In the genomic region with DNA sequence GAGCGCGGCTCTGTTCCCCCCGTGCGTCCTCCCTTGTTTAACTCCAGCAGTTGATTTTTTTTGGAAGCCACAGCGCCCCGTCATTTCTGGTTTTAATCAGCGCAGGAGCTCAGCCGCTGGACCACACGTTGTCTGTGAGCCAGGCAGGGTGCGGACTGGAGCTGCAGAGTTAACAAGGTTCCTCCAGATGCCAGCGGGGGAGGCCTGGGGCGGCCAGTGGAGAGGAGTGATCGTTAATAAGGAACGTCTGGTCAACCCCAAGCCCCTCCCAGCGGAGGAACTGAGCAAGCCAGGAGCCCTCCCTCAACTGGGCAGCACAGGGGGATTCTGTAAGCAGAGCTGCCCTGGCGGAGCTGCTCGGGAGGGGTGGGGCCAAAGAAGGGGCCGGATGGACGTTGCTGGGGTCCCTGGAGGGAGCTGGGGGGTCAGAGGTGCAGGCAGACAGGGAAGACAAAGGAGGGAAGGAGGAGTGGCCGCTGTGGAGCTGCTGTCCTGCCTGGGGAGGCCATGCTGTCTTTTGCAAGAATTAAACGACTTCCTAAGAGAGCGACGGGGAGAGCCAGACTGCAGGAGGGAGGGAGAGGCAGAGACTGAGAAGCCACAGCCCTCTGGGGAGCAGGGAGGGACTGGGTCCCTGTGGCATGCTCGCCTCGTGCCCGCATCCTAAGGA, we compare ENCODE assay signal across 13 cellular contexts.
DNase-seq lines count a peak whose midpoint lies in the region; ATAC-seq and TF ChIP-seq lines count a peak whose summit lies in the region.
"Had no signal": no experiment of that assay in that cellular context is flagged by ENCODE, and none has a peak within 500 bp of the region (broad histone marks: within the 10 kb centered on the region; RNA-seq: fewer than 3 reads in every experiment).

No MANE protein-coding gene starts in this region.

- no peak overlapping the region for H4K91ac ChIP-seq in neuronal stem cell (ENCODE audit: low read depth, low read length, poor library complexity)

- H3K14ac ChIP-seq in neuronal stem cell (ENCODE audit: low read length) = no peak overlapping the region

- H3K4ac ChIP-seq in neuronal stem cell (ENCODE audit: low read length) = peak overlapping the region; percentile 10

- TF ChIP-seq CTCF in glutamatergic neuron (IDR thresholded peaks at IDR 0.05; ENCODE audit: partially characterized antibody, unreplicated experiment) (no peak), CD14-positive monocyte (IDR thresholded peaks at IDR 0.05) (no peak)

- peak; percentile 36 for ATAC-seq in activated naive CD8-positive, alpha-beta T cell treated with anti-CD3 and anti-CD28 coated beads, Interleukin-2, amount 10 ng/mL, durations not matched to agents 7 days and 5 days (ENCODE audit: low read depth)
- no peak for ATAC-seq in HG03108 (IDR thresholded peaks at IDR 0.05; ENCODE audit: unreplicated experiment)
- ATAC-seq: activated T-cell treated with anti-CD3 and anti-CD28 coated beads, Interleukin-2, amount 50 U/mL, for 4 hours had no signal

- peak overlapping the region in 8 of 11 experiments; percentile 18 to 55 (median 48); a peak in 12 of 22 replicates for H3K9ac ChIP-seq in BLaER1 treated with 17β-estradiol and CSF1 and Interleukin-3, amounts not matched to agents 10 nM and 100 nM
- H3K9ac ChIP-seq in neuronal stem cell (ENCODE audit: low read depth, low read length, poor library complexity) = peak overlapping the region; percentile 7
- H3K9ac ChIP-seq: GM23248 had no signal

- H3K9me3 Mint-ChIP-seq in activated naive CD8-positive, alpha-beta T cell treated with anti-CD3 and anti-CD28 coated beads, Interleukin-2, amount 10 ng/mL, durations not matched to agents 7 days and 5 days = no peaks in the 10 kb centered on the region
- peaks cover 39% of the 10 kb centered on the region for H3K9me3 Mint-ChIP-seq in glutamatergic neuron (ENCODE audit: unreplicated experiment)
- H3K9me3 Mint-ChIP-seq in CD14-positive monocyte = peaks cover 0 to 2% (median 0%) of the 10 kb centered on the region in 7 donors
- H3K9me3 Mint-ChIP-seq: activated T-cell treated with anti-CD3 and anti-CD28 coated beads, Interleukin-2, amount 50 U/mL, for 4 hours had no signal

- peaks cover 7% of the 10 kb centered on the region for H3K27me3 Mint-ChIP-seq in activated naive CD8-positive, alpha-beta T cell treated with anti-CD3 and anti-CD28 coated beads, Interleukin-2, amount 10 ng/mL, durations not matched to agents 7 days and 5 days
- H3K27me3 Mint-ChIP-seq in glutamatergic neuron (ENCODE audit: unreplicated experiment) (peaks cover 29% of the 10 kb centered on the region), CD14-positive monocyte (ENCODE audit: low read depth in 3 of 3) (peaks cover 3 to 17% (median 11%) of the 10 kb centered on the region in 3 donors)

- no peak overlapping the region for H2BK120ac ChIP-seq in neuronal stem cell (ENCODE audit: low read depth, low read length)

- H3K27ac Mint-ChIP-seq in activated naive CD8-positive, alpha-beta T cell treated with anti-CD3 and anti-CD28 coated beads, Interleukin-2, amount 10 ng/mL, durations not matched to agents 7 days and 5 days = no peak overlapping the region
- H3K27ac Mint-ChIP-seq in glutamatergic neuron (ENCODE audit: unreplicated experiment) (peak overlapping the region; percentile 96), CD14-positive monocyte (no peak overlapping the region)

- H3K4me1 Mint-ChIP-seq in activated naive CD8-positive, alpha-beta T cell treated with anti-CD3 and anti-CD28 coated beads, Interleukin-2, amount 10 ng/mL, durations not matched to agents 7 days and 5 days = peaks cover 4% of the 10 kb centered on the region
- peaks cover 40% of the 10 kb centered on the region for H3K4me1 Mint-ChIP-seq in glutamatergic neuron (ENCODE audit: low read depth, unreplicated experiment)
- H3K4me1 Mint-ChIP-seq in CD14-positive monocyte = no peaks in the 10 kb centered on the region

- H2AFZ ChIP-seq in neuronal stem cell (ENCODE audit: low read length) = peak overlapping the region; percentile 92
- H2AFZ ChIP-seq: GM23248 had no signal

- H3K36me3 Mint-ChIP-seq in activated naive CD8-positive, alpha-beta T cell treated with anti-CD3 and anti-CD28 coated beads, Interleukin-2, amount 10 ng/mL, durations not matched to agents 7 days and 5 days = no peaks in the 10 kb centered on the region
- peaks cover 8% of the 10 kb centered on the region for H3K36me3 Mint-ChIP-seq in glutamatergic neuron (ENCODE audit: unreplicated experiment)
- H3K36me3 Mint-ChIP-seq in CD14-positive monocyte = no peaks in the 10 kb centered on the region

- H3K79me1 ChIP-seq in neuronal stem cell (ENCODE audit: low read depth, low read length) = no peaks in the 10 kb centered on the region

- H2AK5ac ChIP-seq in neuronal stem cell (ENCODE audit: low read depth, low read length) = peak overlapping the region; percentile 64

- H3K9me3 ChIP-seq in BLaER1 treated with 17β-estradiol and CSF1 and Interleukin-3, amounts not matched to agents 10 nM and 100 nM (replicated peaks in 1 of 11) = no peaks in the 10 kb centered on the region
- H3K9me3 ChIP-seq in neuronal stem cell (replicated peaks in 1 of 2; ENCODE audit: control insufficient read depth in 2 of 2, insufficient read depth in 1 of 2, low read depth in 1 of 2, low read length in 2 of 2) = no peaks in the 10 kb centered on the region
- H3K9me3 ChIP-seq: Caco-2 had no signal

- peaks cover 0 to 33% (median 32%) of the 10 kb centered on the region in 10 experiments; a peak in 19 of 20 replicates for H3K4me1 ChIP-seq in BLaER1 treated with 17β-estradiol and CSF1 and Interleukin-3, amounts not matched to agents 10 nM and 100 nM
- H3K4me1 ChIP-seq in neuronal stem cell (ENCODE audit: control insufficient read depth in 2 of 2, insufficient read depth in 1 of 2, low read depth in 1 of 2, low read length in 2 of 2) = peaks cover 18 to 35% of the 10 kb centered on the region in 2 donors
- H3K4me1 ChIP-seq: Caco-2 had no signal

- peak overlapping the region; percentile 97 for H2BK15ac ChIP-seq in neuronal stem cell (ENCODE audit: low read length)

- peak overlapping the region in 8 of 10 experiments; percentile 17 to 56 (median 34); a peak in 15 of 20 replicates for H3K4me3 ChIP-seq in BLaER1 treated with 17β-estradiol and CSF1 and Interleukin-3, amounts not matched to agents 10 nM and 100 nM
- H3K4me3 ChIP-seq in neuronal stem cell (ENCODE audit: low read length in 2 of 2) = peak overlapping the region in 1 of 2 donors; percentile 30
- H3K4me3 ChIP-seq: GM23248 had no signal

- H3K18ac ChIP-seq in neuronal stem cell (ENCODE audit: low read length) = peak overlapping the region; percentile 95

- H2BK12ac ChIP-seq in neuronal stem cell (ENCODE audit: low read length) = no peak overlapping the region

- no peak for DNase-seq in activated naive CD8-positive, alpha-beta T cell treated with anti-CD3 and anti-CD28 coated beads, Interleukin-2, amount 10 ng/mL, durations not matched to agents 7 days and 5 days
- DNase-seq in glutamatergic neuron (peak; percentile 91), neuronal stem cell (ENCODE audit: low spot score) (peak; percentile 57), DMS79 (lab: John Stamatoyannopoulos, UW) (no peak), CD14-positive monocyte (ENCODE audit: low spot score) (no peak)
- no peak for DNase-seq in stimulated activated CD4-positive, alpha-beta T cell treated with anti-CD3 and anti-CD28 coated beads, Interleukin-4, amount 100 ng/mL, for 4 hours
- DNase-seq: activated T-cell treated with anti-CD3 and anti-CD28 coated beads, Interleukin-2, amount 50 U/mL, for 4 hours; Caco-2; GM23248; NCI-H2107 had no signal

- POLR2A ChIA-PET in activated naive CD8-positive, alpha-beta T cell treated with anti-CD3 and anti-CD28 coated beads, Interleukin-2, amount 10 ng/mL, durations not matched to agents 7 days and 5 days (lab: Charles Lee) = no interaction called here

- H2BK5ac ChIP-seq in neuronal stem cell (ENCODE audit: low read length) = no peak overlapping the region

- peak overlapping the region; percentile 4 for H4K8ac ChIP-seq in neuronal stem cell (ENCODE audit: low read depth, low read length)

- no CpG with 5 or more reads among the region's 26 CpGs for WGBS in neuronal stem cell (ENCODE audit: extremely low coverage in 2 of 2, insufficient read length in 2 of 2, insufficient replicate concordance in 1 of 2), 2 donors

- no peaks in the 10 kb centered on the region for H3K36me3 ChIP-seq in BLaER1 treated with 17β-estradiol and CSF1 and Interleukin-3, amounts not matched to agents 10 nM and 100 nM
- no peaks in the 10 kb centered on the region for H3K36me3 ChIP-seq in neuronal stem cell (replicated peaks in 1 of 2; ENCODE audit: control insufficient read depth in 2 of 2, insufficient read depth in 2 of 2, low read length in 2 of 2)

- peaks cover 0 to 12% (median 0%) of the 10 kb centered on the region in 11 experiments; a peak in 4 of 22 replicates for H3K27me3 ChIP-seq in BLaER1 treated with 17β-estradiol and CSF1 and Interleukin-3, amounts not matched to agents 10 nM and 100 nM
- H3K27me3 ChIP-seq in neuronal stem cell (ENCODE audit: control insufficient read depth in 3 of 3, insufficient read depth in 3 of 3, low read depth in 1 of 3, low read length in 3 of 3) = no peaks in the 10 kb centered on the region

- intact Hi-C loops in CD14-positive monocyte (cut with micrococcal nuclease) = no loop called here

- 0 out of 22 replicates have a peak overlapping the region, but pooled peaks of 1 of the 11 experiments have one; percentile 20 for H3K27ac ChIP-seq in BLaER1 treated with 17β-estradiol and CSF1 and Interleukin-3, amounts not matched to agents 10 nM and 100 nM
- H3K27ac ChIP-seq in neuronal stem cell (replicated peaks; ENCODE audit: low read length) = no peak overlapping the region
- H3K27ac ChIP-seq: GM23248, HL-60 had no signal

- H4K20me1 ChIP-seq in BLaER1 treated with 17β-estradiol and CSF1 and Interleukin-3, amounts not matched to agents 10 nM and 100 nM = no peaks in the 10 kb centered on the region

- H3K4me3 Mint-ChIP-seq in activated naive CD8-positive, alpha-beta T cell treated with anti-CD3 and anti-CD28 coated beads, Interleukin-2, amount 10 ng/mL, durations not matched to agents 7 days and 5 days = peak overlapping the region; percentile 43
- peak overlapping the region; percentile 81 for H3K4me3 Mint-ChIP-seq in glutamatergic neuron (ENCODE audit: unreplicated experiment)
- H3K4me3 Mint-ChIP-seq in CD14-positive monocyte = peak overlapping the region in 1 of 2 donors; percentile 53

- peak overlapping the region; percentile 34 for H3K23ac ChIP-seq in neuronal stem cell (ENCODE audit: low read depth, low read length, poor library complexity)

- H3K4me2 ChIP-seq in BLaER1 treated with 17β-estradiol and CSF1 and Interleukin-3, amounts not matched to agents 10 nM and 100 nM = peak overlapping the region; percentile 47 to 94 (median 90)
- peak overlapping the region; percentile 46 for H3K4me2 ChIP-seq in neuronal stem cell (ENCODE audit: insufficient read depth, low read length, poor library complexity, severe bottlenecking)

Comparison
In these comparisons a context has a peak if more than half of its experiments do, and no peak if none do; other contexts are left out.
1. DNase-seq: peak in glutamatergic neuron (single experiment) and neuronal stem cell (single experiment); none in activated naive CD8-positive, alpha-beta T cell treated with anti-CD3 and anti-CD28 coated beads, Interleukin-2, amount 10 ng/mL, durations not matched to agents 7 days and 5 days (single experiment), DMS79 (single experiment), stimulated activated CD4-positive, alpha-beta T cell treated with anti-CD3 and anti-CD28 coated beads, Interleukin-4, amount 100 ng/mL, for 4 hours (0 of 2) and CD14-positive monocyte (single experiment).